32 cellular contexts compared by ENCODE assay signal in the genomic region with DNA sequence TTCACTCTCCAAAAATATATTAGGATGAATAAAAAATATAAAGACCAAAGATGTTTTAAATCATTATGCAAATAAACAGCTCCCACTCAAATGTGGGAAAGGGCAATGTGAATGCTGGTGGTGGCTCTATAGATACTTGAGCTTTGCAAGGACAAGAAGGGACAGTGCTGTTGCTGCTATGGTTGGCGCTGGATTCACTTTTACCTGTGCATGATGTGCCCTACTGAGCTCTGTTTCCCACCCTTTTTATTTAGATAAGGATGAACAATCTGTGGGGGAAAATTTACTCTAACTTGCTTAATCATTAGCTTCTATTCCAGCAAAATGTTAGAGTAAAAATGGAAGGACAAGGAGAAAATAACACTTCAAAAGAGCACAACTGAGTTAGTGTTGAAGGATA.
"Had no signal": no experiment of that assay in that cellular context is flagged by ENCODE, and none has a peak within 500 bp of the region (broad histone marks: within the 10 kb centered on the region; RNA-seq: fewer than 3 reads in every experiment).

No MANE protein-coding gene starts in this region.

- H3K27ac Mint-ChIP-seq: activated CD8-positive, alpha-beta T cell treated with anti-CD3 and anti-CD28 coated beads for 36 hours; activated naive CD4-positive, alpha-beta T cell treated with anti-CD3 and anti-CD28 coated beads, Interleukin-2, amount 50 U/mL, for 72 hours; activated naive CD8-positive, alpha-beta T cell treated with anti-CD3 and anti-CD28 coated beads, Interleukin-2, amount 50 U/mL, for 24 hours; activated T-helper 1 cell treated with anti-CD3 and anti-CD28 coated beads, Interleukin-12 subunit alpha, Interleukin-12 subunit beta, Interleukin-2, Interleukin-4 antibody, amounts not matched to agents 30 ng/mL and 10 ng/mL and 1 ng/mL, durations not matched to agents 14 hours and 24 hours and 36 hours had no signal

- DNase-seq: activated CD4-positive, alpha-beta T cell treated with anti-CD3 and anti-CD28 coated beads for 4 hours; activated CD8-positive, alpha-beta memory T cell treated with anti-CD3 and anti-CD28 coated beads, Interleukin-2, amount 50 U/mL, for 48 hours; activated CD8-positive, alpha-beta T cell treated with anti-CD3 and anti-CD28 coated beads for 36 hours; activated effector memory CD4-positive, alpha-beta T cell treated with Interleukin-2 at 50 U/mL for 16 hours; activated naive CD4-positive, alpha-beta T cell treated with Interleukin-2 at 50 U/mL for 16 hours; activated naive CD8-positive, alpha-beta T cell treated with anti-CD3 and anti-CD28 coated beads, Interleukin-2, amount 50 U/mL, for 24 hours; activated T-cell treated with anti-CD3 and anti-CD28 coated beads, Interleukin-2, amount 50 U/mL, for 1 hour; amniotic stem cell; brain microvascular endothelial cell; NCI-H1092; NCI-H1417 treated with DMSO at 0.1 percent for 48 hours; NCI-H1694; NCI-H2029; NCI-H2107; NCI-H2171 treated with DMSO at 0.1 percent for 48 hours; NCI-H226; NCI-H526; NCI-H82; NK-92 treated with Interleukin-12 subunit alpha and Interleukin-12 subunit beta, amount 100 ng/mL, for 24 hours; OCI-M1; Peyer's patch; Right ventricle myocardium superior; SJCRH30; SK-N-SH; T-helper 1 cell; WERI-Rb-1 had no signal

- H3K4me2 ChIP-seq: KMS-11, SK-N-SH had no signal

- H3K4me1 Mint-ChIP-seq: activated naive CD8-positive, alpha-beta T cell treated with anti-CD3 and anti-CD28 coated beads, Interleukin-2, amount 50 U/mL, for 24 hours had no signal

- H3K36me3 ChIP-seq: brain microvascular endothelial cell, cardiac muscle cell, Peyer's patch, SJCRH30, WERI-Rb-1 had no signal

- H3K27ac ChIP-seq: brain microvascular endothelial cell, cardiac muscle cell, KMS-11, Peyer's patch, RWPE1, SJCRH30, WERI-Rb-1 had no signal

- H3K27me3 Mint-ChIP-seq: activated CD8-positive, alpha-beta T cell treated with anti-CD3 and anti-CD28 coated beads for 36 hours; activated naive CD8-positive, alpha-beta T cell treated with anti-CD3 and anti-CD28 coated beads, Interleukin-2, amount 50 U/mL, for 24 hours had no signal

- H3K4me3 ChIP-seq: cardiac muscle cell, Peyer's patch, SJCRH30 had no signal

- ATAC-seq: activated CD4-positive, CD25-positive, alpha-beta regulatory T cell treated with anti-CD3 and anti-CD28 coated beads, Interleukin-2, amount 50 U/mL, for 24 hours; activated CD8-positive, alpha-beta T cell treated with anti-CD3 and anti-CD28 coated beads for 36 hours; activated naive CD4-positive, alpha-beta T cell treated with anti-CD3 and anti-CD28 coated beads, Interleukin-2, amount 50 U/mL, for 72 hours; activated naive CD8-positive, alpha-beta T cell treated with anti-CD3 and anti-CD28 coated beads, Interleukin-2, amount 50 U/mL, for 24 hours had no signal

- H3K9ac ChIP-seq: KMS-11, SK-N-SH had no signal

- H3K4me3 Mint-ChIP-seq: activated CD8-positive, alpha-beta T cell treated with anti-CD3 and anti-CD28 coated beads for 36 hours; activated naive CD8-positive, alpha-beta T cell treated with anti-CD3 and anti-CD28 coated beads, Interleukin-2, amount 50 U/mL, for 24 hours; activated T-helper 1 cell treated with anti-CD3 and anti-CD28 coated beads, Interleukin-12 subunit alpha, Interleukin-12 subunit beta, Interleukin-2, Interleukin-4 antibody, amounts not matched to agents 30 ng/mL and 10 ng/mL and 1 ng/mL, durations not matched to agents 14 hours and 24 hours and 36 hours had no signal

- H3K27me3 ChIP-seq: brain microvascular endothelial cell, cardiac muscle cell, Peyer's patch, SJCRH30 had no signal

- H3K9me3 ChIP-seq: Peyer's patch, SJCRH30, SK-N-SH had no signal

- H3K4me1 ChIP-seq: Peyer's patch, SJCRH30 had no signal

- H3K36me3 Mint-ChIP-seq: activated naive CD4-positive, alpha-beta T cell treated with anti-CD3 and anti-CD28 coated beads, Interleukin-2, amount 50 U/mL, for 72 hours had no signal

- H3K9me3 Mint-ChIP-seq: activated T-helper 1 cell treated with anti-CD3 and anti-CD28 coated beads, Interleukin-12 subunit alpha, Interleukin-12 subunit beta, Interleukin-2, Interleukin-4 antibody, amounts not matched to agents 30 ng/mL and 10 ng/mL and 1 ng/mL, durations not matched to agents 14 hours and 24 hours and 36 hours had no signal
